Comparison of ENCODE assay signal across 8 cellular contexts in the genomic region with DNA sequence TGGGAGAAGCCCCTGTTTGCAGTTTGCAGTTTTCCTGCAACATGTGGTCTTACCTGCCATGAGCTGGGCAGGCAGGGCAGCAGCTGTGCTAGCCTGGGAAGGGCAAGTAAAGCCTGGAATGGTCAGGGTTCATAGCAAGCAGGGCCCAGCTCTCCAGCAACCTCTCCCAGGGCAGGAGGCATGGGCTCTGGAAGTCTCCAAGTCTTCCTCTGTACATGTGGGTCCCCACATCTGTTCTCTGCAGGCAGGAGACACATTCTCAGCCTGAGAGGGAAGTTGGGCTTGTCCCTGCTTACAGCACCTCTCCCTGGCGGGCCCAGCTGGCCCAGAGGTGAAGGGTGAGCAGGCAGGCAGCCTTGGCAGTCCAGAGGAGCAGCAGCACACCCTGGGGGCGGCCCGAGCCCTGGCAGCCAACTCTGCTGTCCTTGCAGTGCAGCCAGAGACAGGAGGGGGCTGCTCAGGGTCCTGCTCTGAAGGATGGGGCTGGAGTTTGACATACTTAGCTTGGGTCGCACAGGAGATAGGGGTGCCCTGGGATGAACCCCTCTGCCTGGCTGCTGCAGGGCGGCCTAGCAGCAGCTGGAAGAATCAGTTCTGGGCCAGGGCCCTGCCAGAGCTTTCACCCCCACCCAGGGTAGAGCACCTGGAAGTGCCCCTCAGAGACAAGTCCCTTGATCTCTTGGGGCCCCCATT.
DNase-seq lines count a peak whose midpoint lies in the region; ATAC-seq and TF ChIP-seq lines count a peak whose summit lies in the region.

No MANE protein-coding gene starts in this region.

- H3K27ac ChIP-seq in Karpas-422 (ENCODE audit: low read length) (no peak overlapping the region), tibial nerve (no peak overlapping the region)

- no peak overlapping the region for H3K4me3 Mint-ChIP-seq in activated naive CD8-positive, alpha-beta T cell treated with anti-CD3 and anti-CD28 coated beads, Interleukin-2, amount 50 U/mL, for 24 hours

- TF ChIP-seq CTCF in tibial nerve (IDR thresholded peaks at IDR 0.05): peak in 4 of 5 experiments; percentile 4 to 55 (median 28)

- H3K36me3 ChIP-seq in Karpas-422 (ENCODE audit: insufficient read depth, low read length) (no peaks in the 10 kb centered on the region), tibial nerve (no peaks in the 10 kb centered on the region)

- H3K9me3 ChIP-seq in Karpas-422 (ENCODE audit: low read length) (no peaks in the 10 kb centered on the region), tibial nerve (peaks cover 0 to 7% (median 0%) of the 10 kb centered on the region in 4 donors)

- no peak overlapping the region for H2AFZ ChIP-seq in Karpas-422 (ENCODE audit: low read length)

- H3K9ac ChIP-seq in Karpas-422 (ENCODE audit: low read length): no peak overlapping the region

- no peaks in the 10 kb centered on the region for H3K79me2 ChIP-seq in Karpas-422 (ENCODE audit: low read length)

- no peak overlapping the region for H3K4me2 ChIP-seq in Karpas-422 (ENCODE audit: low read depth, low read length, poor library complexity, severe bottlenecking)

- H3K4me3 ChIP-seq in Karpas-422 (ENCODE audit: low read length) (no peak overlapping the region), tibial nerve (no peak overlapping the region)

- no peaks in the 10 kb centered on the region for H3K36me3 Mint-ChIP-seq in activated naive CD8-positive, alpha-beta T cell treated with anti-CD3 and anti-CD28 coated beads, Interleukin-2, amount 50 U/mL, for 24 hours (ENCODE audit: low read depth)

- no peaks in the 10 kb centered on the region for H3K4me1 ChIP-seq in Karpas-422 (ENCODE audit: low read length)
- no peaks in the 10 kb centered on the region for H3K4me1 ChIP-seq in tibial nerve

- H3K27me3 ChIP-seq in Karpas-422 (ENCODE audit: low read length): no peaks in the 10 kb centered on the region
- H3K27me3 ChIP-seq in tibial nerve: no peaks in the 10 kb centered on the region

- TF ChIP-seq EP300 in tibial nerve (IDR thresholded peaks at IDR 0.05): no peak

- H3K27me3 Mint-ChIP-seq in activated naive CD8-positive, alpha-beta T cell treated with anti-CD3 and anti-CD28 coated beads, Interleukin-2, amount 50 U/mL, for 24 hours: peaks cover 8% of the 10 kb centered on the region

- H3K4me1 Mint-ChIP-seq in activated naive CD8-positive, alpha-beta T cell treated with anti-CD3 and anti-CD28 coated beads, Interleukin-2, amount 50 U/mL, for 24 hours: no peaks in the 10 kb centered on the region

- ATAC-seq in activated naive CD8-positive, alpha-beta T cell treated with anti-CD3 and anti-CD28 coated beads, Interleukin-2, amount 50 U/mL, for 24 hours: peak; percentile 39
- ATAC-seq in HG03135 (IDR thresholded peaks at IDR 0.05; ENCODE audit: unreplicated experiment) (no peak), HG03095 (IDR thresholded peaks at IDR 0.05; ENCODE audit: unreplicated experiment) (no peak)

- peaks cover 12% of the 10 kb centered on the region for H3K9me3 Mint-ChIP-seq in activated naive CD8-positive, alpha-beta T cell treated with anti-CD3 and anti-CD28 coated beads, Interleukin-2, amount 50 U/mL, for 24 hours

- H3K9me2 ChIP-seq in Karpas-422 (replicated peaks; ENCODE audit: insufficient read depth, low read length): no peaks in the 10 kb centered on the region

- peaks cover 3% of the 10 kb centered on the region; the same call in 1 of the 2 replicates for H4K20me1 ChIP-seq in Karpas-422 (ENCODE audit: insufficient read depth, low read depth, low read length)

- 71 to 92% methylated on average over 2 to 4 of the region's 5 CpGs for WGBS in tibial nerve, 2 donors

- no peak for TF ChIP-seq POLR2A in tibial nerve (IDR thresholded peaks at IDR 0.05)

- no peak overlapping the region for H3K27ac Mint-ChIP-seq in activated naive CD8-positive, alpha-beta T cell treated with anti-CD3 and anti-CD28 coated beads, Interleukin-2, amount 50 U/mL, for 24 hours

- DNase-seq in DMS 273 treated with DMSO at 0.1 percent for 48 hours (lab: John Stamatoyannopoulos, UW) (peak; percentile 15), Karpas-422 (peak; percentile 62), iPS-NIHi7 (ENCODE audit: extremely low spot score) (peak; percentile 93), tibial nerve (ENCODE audit: low spot score in 2 of 2) (no peak), epidermal melanocyte (ENCODE audit: insufficient read length, low spot score) (no peak)
- DNase-seq in activated naive CD8-positive, alpha-beta T cell treated with anti-CD3 and anti-CD28 coated beads, Interleukin-2, amount 50 U/mL, for 24 hours: peak; percentile 16

Comparison
In these comparisons a context has a peak if more than half of its experiments do, and no peak if none do; other contexts are left out.
1. DNase-seq: peak in DMS 273 treated with DMSO at 0.1 percent for 48 hours (single experiment), Karpas-422 (single experiment), activated naive CD8-positive, alpha-beta T cell treated with anti-CD3 and anti-CD28 coated beads, Interleukin-2, amount 50 U/mL, for 24 hours (single experiment) and iPS-NIHi7 (single experiment); none in tibial nerve (0 of 2) and epidermal melanocyte (single experiment).